1 cellular context compared by ENCODE assay signal in genomic region chr11:75802022-75802912, GRCh38.
TF ChIP-seq lines count a peak whose summit lies in the region.

No MANE protein-coding gene starts in this region.

TF ChIP-seq in HCT116, 20 proteins besides CTCF, POLR2A, EP300 and RAD21 (continued from another document):
- TF ChIP-seq ZBTB33 (IDR thresholded peaks at IDR 0.05; ENCODE audit: extremely low read depth, insufficient replicate concordance, low read length) (no peak), REST (IDR thresholded peaks at IDR 0.05; ENCODE audit: low read depth) (no peak), ZFX (IDR thresholded peaks at IDR 0.05) (no peak), ZNF274 (IDR thresholded peaks at IDR 0.05; ENCODE audit: low read depth, low read length) (no peak), SP1 (IDR thresholded peaks at IDR 0.05; ENCODE audit: low read depth) (no peak), CEBPB (IDR thresholded peaks at IDR 0.05; ENCODE audit: low read depth) (no peak), SIN3A (IDR thresholded peaks at IDR 0.05; ENCODE audit: low read depth) (no peak), ELF1 (IDR thresholded peaks at IDR 0.05; ENCODE audit: borderline replicate concordance, low read depth) (no peak), CBX3 (IDR thresholded peaks at IDR 0.05; ENCODE audit: low read depth) (no peak), POLR2AphosphoS5 (IDR thresholded peaks at IDR 0.05; ENCODE audit: low read depth, low read length) (no peak), YY1 (IDR thresholded peaks at IDR 0.05; ENCODE audit: extremely low read depth, insufficient replicate concordance, low read depth, low read length) (no peak)
TF ChIP-seq in HCT116: peak in this region for 0.
